Comparison of ENCODE assay signal across 17 cellular contexts in genomic region chr2:239753537-239753936, GRCh38.
A peak's percentile ranks its signal among the peaks of the same experiment; 100 is the strongest.
DNase-seq lines count a peak whose midpoint lies in the region; ATAC-seq and TF ChIP-seq lines count a peak whose summit lies in the region.
"Had no signal": no experiment of that assay in that cellular context is flagged by ENCODE, and none has a peak within 500 bp of the region (broad histone marks: within the 10 kb centered on the region; RNA-seq: fewer than 3 reads in every experiment).

No MANE protein-coding gene starts in this region.

- H3K4me1 Mint-ChIP-seq in T-helper 17 cell (peaks cover 3% of the 10 kb centered on the region), neural crest cell (peaks cover 43% of the 10 kb centered on the region)
- H3K4me1 Mint-ChIP-seq in activated CD8-positive, alpha-beta T cell treated with anti-CD3 and anti-CD28 coated beads for 36 hours (ENCODE audit: low read depth), result peaks cover 19% of the 10 kb centered on the region

- peak overlapping the region; percentile 2 for H3K4me3 Mint-ChIP-seq in T-helper 17 cell
- no peak overlapping the region for H3K4me3 Mint-ChIP-seq in neural crest cell
- no peak overlapping the region for H3K4me3 Mint-ChIP-seq in activated CD8-positive, alpha-beta T cell treated with anti-CD3 and anti-CD28 coated beads for 36 hours
- H3K4me3 Mint-ChIP-seq: HFFc6 had no signal

- H3K9me3 ChIP-seq in T-helper 17 cell (ENCODE audit: control insufficient read depth, low read length, poor library complexity, severe bottlenecking), result no peaks in the 10 kb centered on the region
- H3K9me3 ChIP-seq: SK-N-SH had no signal

- CTCF ChIA-PET in activated CD8-positive, alpha-beta T cell treated with anti-CD3 and anti-CD28 coated beads for 36 hours (lab: Charles Lee), result no interaction called here

- H3K36me3 Mint-ChIP-seq in T-helper 17 cell (ENCODE audit: low read depth) (no peaks in the 10 kb centered on the region), neural crest cell (ENCODE audit: low read depth) (no peaks in the 10 kb centered on the region)
- H3K36me3 Mint-ChIP-seq in activated CD8-positive, alpha-beta T cell treated with anti-CD3 and anti-CD28 coated beads for 36 hours (ENCODE audit: low read depth), result no peaks in the 10 kb centered on the region

- intact Hi-C loops in activated CD8-positive, alpha-beta T cell treated with anti-CD3 and anti-CD28 coated beads for 36 hours (cut with micrococcal nuclease), result no loop called here
- intact Hi-C loops in lower leg skin (cut with DNase I; ENCODE audit: low total_unique reads), result no loop called here

- no peak overlapping the region for H3K4me3 ChIP-seq in lower leg skin (ENCODE audit: low read depth, poor library complexity, severe bottlenecking)
- H3K4me3 ChIP-seq: K562 had no signal

- ATAC-seq in T-helper 17 cell, result no peak
- ATAC-seq in activated CD8-positive, alpha-beta T cell treated with anti-CD3 and anti-CD28 coated beads for 36 hours, result no peak
- ATAC-seq: K562, Panc1 had no signal

- H3K27ac Mint-ChIP-seq in T-helper 17 cell (no peak overlapping the region), neural crest cell (ENCODE audit: unreplicated experiment) (peak overlapping the region; percentile 62)
- no peak overlapping the region for H3K27ac Mint-ChIP-seq in activated CD8-positive, alpha-beta T cell treated with anti-CD3 and anti-CD28 coated beads for 36 hours
- H3K27ac Mint-ChIP-seq: HFFc6 had no signal

- POLR2A ChIA-PET in activated CD8-positive, alpha-beta T cell treated with anti-CD3 and anti-CD28 coated beads for 36 hours (lab: Charles Lee), result no interaction called here

- peaks cover 8% of the 10 kb centered on the region for H3K9me3 Mint-ChIP-seq in neural crest cell
- no peaks in the 10 kb centered on the region for H3K9me3 Mint-ChIP-seq in activated CD8-positive, alpha-beta T cell treated with anti-CD3 and anti-CD28 coated beads for 36 hours

- WGBS in lower leg skin, 2 donors, result 90 to 92% methylated on average over 13 of the region's 13 CpGs

- DNase-seq in NCI-H2196 treated with DMSO at 0.1 percent for 48 hours (lab: John Stamatoyannopoulos, UW; ENCODE audit: unreplicated experiment) (peak; percentile 6), NCI-H2196 (lab: John Stamatoyannopoulos, UW; ENCODE audit: unreplicated experiment) (no peak), COLO668 (lab: John Stamatoyannopoulos, UW; ENCODE audit: unreplicated experiment) (peak; percentile 59), T-helper 17 cell (no peak), neural crest cell (ENCODE audit: low read depth, low spot score) (no peak), AG08395 (ENCODE audit: low spot score) (no peak), lower leg skin (ENCODE audit: low spot score in 2 of 2) (no peak)
- no peak for DNase-seq in activated CD8-positive, alpha-beta T cell treated with anti-CD3 and anti-CD28 coated beads for 36 hours
- DNase-seq: C1 segment of cervical spinal cord, DMS79 treated with DMSO at 0.1 percent for 48 hours, HFFc6, NCI-H1092 treated with DMSO at 0.1 percent for 48 hours, NCI-H1694, NCI-H2081 treated with DMSO at 0.1 percent for 48 hours, SK-N-SH had no signal

- H3K27me3 Mint-ChIP-seq in T-helper 17 cell (no peaks in the 10 kb centered on the region), neural crest cell (ENCODE audit: low read depth) (no peaks in the 10 kb centered on the region)
- no peaks in the 10 kb centered on the region for H3K27me3 Mint-ChIP-seq in activated CD8-positive, alpha-beta T cell treated with anti-CD3 and anti-CD28 coated beads for 36 hours

- TF ChIP-seq POLR2A in lower leg skin (IDR thresholded peaks at IDR 0.05), result no peak

- TF ChIP-seq CTCF in neural crest cell (conservative IDR thresholded peaks at IDR 0.05) (no peak), lower leg skin (IDR thresholded peaks at IDR 0.05) (no peak)
- TF ChIP-seq CTCF in activated CD8-positive, alpha-beta T cell treated with anti-CD3 and anti-CD28 coated beads for 36 hours (IDR thresholded peaks at IDR 0.05), result no peak

Comparison
In these comparisons a context has a peak if more than half of its experiments do, and no peak if none do; other contexts are left out.
1. DNase-seq: peak in NCI-H2196 treated with DMSO at 0.1 percent for 48 hours (single experiment) and COLO668 (single experiment); none in NCI-H2196 (single experiment), T-helper 17 cell (0 of 3), neural crest cell (single experiment), AG08395 (single experiment), activated CD8-positive, alpha-beta T cell treated with anti-CD3 and anti-CD28 coated beads for 36 hours (single experiment) and lower leg skin (0 of 2).